ENCODE assay signal across 8 cellular contexts in the genomic region with DNA sequence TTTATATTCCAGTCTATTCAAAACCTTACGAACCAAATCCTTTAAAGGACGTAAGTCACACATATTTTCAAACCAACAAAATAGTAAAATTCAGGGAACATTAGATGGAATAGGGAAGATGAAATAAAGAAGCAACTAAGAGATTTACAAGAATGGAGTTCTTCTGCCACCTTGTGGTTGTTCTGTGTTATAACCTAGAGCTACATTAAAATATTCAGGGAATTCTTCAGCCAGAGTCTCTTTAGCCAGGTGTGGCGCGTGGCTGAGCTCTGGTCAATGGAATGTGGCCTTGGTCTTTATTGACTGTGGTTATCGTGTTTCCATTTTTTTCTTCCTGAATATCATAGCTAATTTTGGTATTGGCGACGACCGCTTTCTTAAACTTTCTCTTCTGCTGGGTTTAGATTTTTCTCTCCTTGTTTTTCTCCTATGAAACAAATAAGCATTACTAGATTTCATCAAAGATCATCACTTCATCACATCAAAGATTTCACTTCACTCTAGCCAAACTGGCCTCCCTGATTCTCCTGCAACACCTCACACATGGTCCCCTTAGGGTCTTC.
DNase-seq lines count a peak whose midpoint lies in the region; ATAC-seq and TF ChIP-seq lines count a peak whose summit lies in the region.

No MANE protein-coding gene starts in this region.

- DNase-seq in A172 (ENCODE audit: low spot score) (peak; percentile 92), GM12864 (ENCODE audit: low read depth) (peak; percentile 38), LoVo (ENCODE audit: low spot score) (peak; percentile 62), PC-3 (peak; percentile 90), dorsolateral prefrontal cortex (peak in 1 of 10 donors; percentile 4), lung microvascular endothelial cell (ENCODE audit: low read depth in 2 of 2) (peak; percentile 42 to 71), T1000 (lab: John Stamatoyannopoulos, UW) (no peak)
- DNase-seq in activated effector memory CD4-positive, alpha-beta T cell treated with Interleukin-2 at 50 U/mL for 16 hours = no peak

- TF ChIP-seq CTCF in GM12864 (IDR thresholded peaks at IDR 0.05; ENCODE audit: low read depth, low read length, missing control alignments) = peak; percentile 71
- TF ChIP-seq CTCF in PC-3 (conservative IDR thresholded peaks at IDR 0.05; ENCODE audit: low read depth, low read length) = peak; percentile 85
- peak; percentile 63 to 97 (median 82) for TF ChIP-seq CTCF in dorsolateral prefrontal cortex (IDR thresholded peaks at IDR 0.05 in 54 of 56, conservative IDR thresholded peaks at IDR 0.05 in 2 of 56; ENCODE audit: low read depth in 1 of 56, partially characterized antibody in 56 of 56)

- intact Hi-C loops in PC-3 (cut with micrococcal nuclease) (loop anchor here (1.0 to 5.0 kb wide), 5 partner anchors 25 to 490 kb away; no protein-coding TSS in a partner anchor), dorsolateral prefrontal cortex (cut with DNase I) (no loop called here)

- no peaks in the 10 kb centered on the region for H3K27me3 ChIP-seq in PC-3 (ENCODE audit: low read length)
- no peaks in the 10 kb centered on the region for H3K27me3 ChIP-seq in dorsolateral prefrontal cortex

- POLR2A ChIA-PET in PC-3 (lab: Charles Lee; ENCODE audit: unreplicated experiment) = interaction anchor here (0.6 kb wide), 1 partner anchor 181 kb away, joined by 6 read pairs; no protein-coding TSS in a partner anchor

- H3K27ac ChIP-seq in PC-3 (ENCODE audit: low read length) = no peak overlapping the region
- no peak overlapping the region for H3K27ac ChIP-seq in dorsolateral prefrontal cortex

- no TSS peak for BruUV-seq in PC-3 (replicated peaks; lab: Mats Ljungman, UMichigan)

- ATAC-seq in PC-3 = peak; percentile 93

- H3F3A ChIP-seq in PC-3 (ENCODE audit: low read length, unreplicated experiment) = no peaks in the 10 kb centered on the region

- peak overlapping the region; percentile 56 for H2AFZ ChIP-seq in PC-3 (ENCODE audit: low read length)

- no peaks in the 10 kb centered on the region for H4K20me1 ChIP-seq in PC-3 (ENCODE audit: low read length)

- H3K9ac ChIP-seq in PC-3 (ENCODE audit: low read length) = no peak overlapping the region

- peaks cover 15% of the 10 kb centered on the region for H3K4me1 ChIP-seq in PC-3 (ENCODE audit: insufficient read depth, low read length)

- H3K9me2 ChIP-seq in PC-3 (replicated peaks; ENCODE audit: low read length) = no peaks in the 10 kb centered on the region

- no peak overlapping the region for H3K4me3 ChIP-seq in GM12864 (ENCODE audit: low read depth, low read length)
- H3K4me3 ChIP-seq in PC-3 (ENCODE audit: low read length) = no peak overlapping the region
- no peak overlapping the region for H3K4me3 ChIP-seq in dorsolateral prefrontal cortex

- no peaks in the 10 kb centered on the region for H3K9me3 ChIP-seq in PC-3 (ENCODE audit: low read length)

- H3K79me2 ChIP-seq in PC-3 (ENCODE audit: low read length) = no peaks in the 10 kb centered on the region

- H3K4me2 ChIP-seq in PC-3 (ENCODE audit: low read length) = peak overlapping the region; percentile 55

- H3K36me3 ChIP-seq in PC-3 (ENCODE audit: low read depth, low read length) = no peaks in the 10 kb centered on the region

- CTCF ChIA-PET in PC-3 (lab: Charles Lee) = interaction anchor here (0.5 to 2.2 kb wide), 9 partner anchors 12 to 187 kb away, joined by 3 to 33 read pairs (median 7); no protein-coding TSS in a partner anchor

Comparison
In these comparisons a context has a peak if more than half of its experiments do, and no peak if none do; other contexts are left out.
1. DNase-seq: peak in A172 (single experiment), GM12864 (single experiment), LoVo (single experiment), PC-3 (single experiment) and lung microvascular endothelial cell (2 of 2); none in activated effector memory CD4-positive, alpha-beta T cell treated with Interleukin-2 at 50 U/mL for 16 hours (single experiment) and T1000 (single experiment).
2. Peak in every context shown above with its lines, with median percentiles within 50 percentile points of each other: CTCF ChIP-seq.